In genomic region chr9:95938724-95939123, GRCh38 we compare ENCODE assay signal across 13 cellular contexts.
"Had no signal": no experiment of that assay in that cellular context is flagged by ENCODE, and none has a peak within 500 bp of the region (broad histone marks: within the 10 kb centered on the region; RNA-seq: fewer than 3 reads in every experiment).

No MANE protein-coding gene starts in this region.

- H3K4me1 ChIP-seq: pancreas had no signal

- H3K27me3 ChIP-seq: dorsolateral prefrontal cortex, pancreas had no signal

- H3K27ac Mint-ChIP-seq: activated CD4-positive, alpha-beta T cell treated with anti-CD3 and anti-CD28 coated beads, Interleukin-2, amount 10 ng/mL, durations not matched to agents 24 days and 14 days; activated naive CD8-positive, alpha-beta T cell treated with anti-CD3 and anti-CD28 coated beads for 36 hours; activated T-helper 1 cell treated with anti-CD3 and anti-CD28 coated beads, Interleukin-12 subunit alpha, Interleukin-12 subunit beta, Interleukin-2, Interleukin-4 antibody, amounts not matched to agents 30 ng/mL and 10 ng/mL and 1 ng/mL, durations not matched to agents 14 hours and 24 hours and 36 hours; stimulated activated naive CD8-positive, alpha-beta T cell treated with anti-CD3 and anti-CD28 coated beads, Interleukin-15, amount 100 ng/mL, for 72 hours had no signal

- H3K4me3 Mint-ChIP-seq: activated CD4-positive, alpha-beta T cell treated with anti-CD3 and anti-CD28 coated beads, Interleukin-2, amount 10 ng/mL, durations not matched to agents 24 days and 14 days; activated naive CD8-positive, alpha-beta T cell treated with anti-CD3 and anti-CD28 coated beads for 36 hours; activated T-helper 1 cell treated with anti-CD3 and anti-CD28 coated beads, Interleukin-12 subunit alpha, Interleukin-12 subunit beta, Interleukin-2, Interleukin-4 antibody, amounts not matched to agents 30 ng/mL and 10 ng/mL and 1 ng/mL, durations not matched to agents 14 hours and 24 hours and 36 hours; stimulated activated naive CD8-positive, alpha-beta T cell treated with anti-CD3 and anti-CD28 coated beads, Interleukin-15, amount 100 ng/mL, for 72 hours had no signal

- H3K27ac ChIP-seq: pancreas had no signal

- H3K27me3 Mint-ChIP-seq: activated CD4-positive, alpha-beta T cell treated with anti-CD3 and anti-CD28 coated beads, Interleukin-2, amount 10 ng/mL, durations not matched to agents 24 days and 14 days; activated naive CD8-positive, alpha-beta T cell treated with anti-CD3 and anti-CD28 coated beads for 36 hours; stimulated activated naive CD8-positive, alpha-beta T cell treated with anti-CD3 and anti-CD28 coated beads, Interleukin-15, amount 100 ng/mL, for 72 hours had no signal

- ATAC-seq: esophagus mucosa; pancreas; stimulated activated naive CD8-positive, alpha-beta T cell treated with anti-CD3 and anti-CD28 coated beads, Interleukin-15, amount 100 ng/mL, for 72 hours had no signal

- DNase-seq: activated CD4-positive, alpha-beta T cell treated with anti-CD3 and anti-CD28 coated beads, Interleukin-2, amount 10 ng/mL, durations not matched to agents 24 days and 14 days; activated CD4-positive, CD25-positive, alpha-beta regulatory T cell; activated CD8-positive, alpha-beta memory T cell treated with anti-CD3 and anti-CD28 coated beads for 24 hours; activated naive CD8-positive, alpha-beta T cell treated with anti-CD3 and anti-CD28 coated beads for 36 hours; anterior cingulate cortex; dorsolateral prefrontal cortex; hippocampal formation; kidney; pancreas; stimulated activated CD4-positive, alpha-beta T cell treated with anti-CD3 and anti-CD28 coated beads, Interleukin-1b, Interleukin-23, amount 100 ng/mL, for 48 hours; stimulated activated naive CD8-positive, alpha-beta T cell treated with anti-CD3 and anti-CD28 coated beads, Interleukin-15, amount 100 ng/mL, for 72 hours had no signal

- H3K4me3 ChIP-seq: dorsolateral prefrontal cortex, pancreas had no signal

- H3K4me1 Mint-ChIP-seq: activated CD4-positive, alpha-beta T cell treated with anti-CD3 and anti-CD28 coated beads, Interleukin-2, amount 10 ng/mL, durations not matched to agents 24 days and 14 days; activated naive CD8-positive, alpha-beta T cell treated with anti-CD3 and anti-CD28 coated beads for 36 hours; stimulated activated naive CD8-positive, alpha-beta T cell treated with anti-CD3 and anti-CD28 coated beads, Interleukin-15, amount 100 ng/mL, for 72 hours had no signal
